In genomic region chr3:147574622-147575021, GRCh38 we compare ENCODE assay signal across 30 cellular contexts.
"Had no signal": no experiment of that assay in that cellular context is flagged by ENCODE, and none has a peak within 500 bp of the region (broad histone marks: within the 10 kb centered on the region; RNA-seq: fewer than 3 reads in every experiment).

No MANE protein-coding gene starts in this region.

- H3K4me1 ChIP-seq: adrenal gland, ascending aorta, breast epithelium, esophagus muscularis mucosa, gastroesophageal sphincter, sigmoid colon, transverse colon had no signal

- H3K9me3 ChIP-seq: adrenal gland, ascending aorta, breast epithelium, esophagus muscularis mucosa, gastroesophageal sphincter, sigmoid colon, transverse colon had no signal

- H3K36me3 ChIP-seq: adrenal gland, ascending aorta, breast epithelium, esophagus muscularis mucosa, gastroesophageal sphincter, sigmoid colon, transverse colon had no signal

- H3K27ac Mint-ChIP-seq: activated B cell treated with CpG ODN at 0.5 μM for 24 hours; activated CD4-positive, alpha-beta T cell treated with anti-CD3 and anti-CD28 coated beads for 36 hours; activated naive CD8-positive, alpha-beta T cell; activated T-cell treated with anti-CD3 and anti-CD28 coated beads, Interleukin-2, amount 50 U/mL, for 24 hours; activated T-helper 2 cell treated with anti-CD3 and anti-CD28 coated beads, Interferon-gamma antibody, Interleukin-2, Interleukin-4, amounts not matched to agents 10 μg/mL and 5 μg/mL and 100 μg/mL, durations not matched to agents 14 hours and 24 hours and 36 hours; memory B cell; nephron; stimulated activated naive B cell treated with anti-CD40 and anti-IgM and Interleukin-4, amounts not matched to agents 10 μg/mL and 1 μg/mL and 100 μg/mL, for 72 hours had no signal

- H3K9me3 Mint-ChIP-seq: activated B cell treated with CpG ODN at 0.5 μM for 24 hours had no signal

- ATAC-seq: activated CD4-positive, alpha-beta T cell treated with anti-CD3 and anti-CD28 coated beads for 36 hours; gastroesophageal sphincter; stimulated activated naive B cell treated with anti-CD40 and anti-IgM and Interleukin-4, amounts not matched to agents 10 μg/mL and 1 μg/mL and 100 μg/mL, for 72 hours had no signal

- H3K4me1 Mint-ChIP-seq: activated B cell treated with CpG ODN at 0.5 μM for 24 hours; activated CD4-positive, alpha-beta T cell treated with anti-CD3 and anti-CD28 coated beads for 36 hours; central memory CD8-positive, alpha-beta T cell; memory B cell; stimulated activated naive B cell treated with anti-CD40 and anti-IgM and Interleukin-4, amounts not matched to agents 10 μg/mL and 1 μg/mL and 100 μg/mL, for 72 hours had no signal

- H3K27ac ChIP-seq: adrenal gland, ascending aorta, breast epithelium, esophagus muscularis mucosa, gastroesophageal sphincter, sigmoid colon, transverse colon had no signal

- H3K27me3 ChIP-seq: adrenal gland, ascending aorta, breast epithelium, esophagus muscularis mucosa, gastroesophageal sphincter, sigmoid colon, transverse colon had no signal

- H3K36me3 Mint-ChIP-seq: activated naive CD8-positive, alpha-beta T cell; memory B cell; stimulated activated naive B cell treated with anti-CD40 and anti-IgM and Interleukin-4, amounts not matched to agents 10 μg/mL and 1 μg/mL and 100 μg/mL, for 72 hours had no signal

- H3K4me3 Mint-ChIP-seq: activated B cell treated with CpG ODN at 0.5 μM for 24 hours; activated CD4-positive, alpha-beta T cell treated with anti-CD3 and anti-CD28 coated beads for 36 hours; activated naive CD8-positive, alpha-beta T cell; activated T-cell treated with anti-CD3 and anti-CD28 coated beads, Interleukin-2, amount 50 U/mL, for 24 hours; central memory CD8-positive, alpha-beta T cell; memory B cell; nephron; stimulated activated naive B cell treated with anti-CD40 and anti-IgM and Interleukin-4, amounts not matched to agents 10 μg/mL and 1 μg/mL and 100 μg/mL, for 72 hours had no signal

- H3K27me3 Mint-ChIP-seq: activated B cell treated with CpG ODN at 0.5 μM for 24 hours; activated CD4-positive, alpha-beta T cell treated with anti-CD3 and anti-CD28 coated beads for 36 hours; activated naive CD8-positive, alpha-beta T cell; activated T-cell treated with anti-CD3 and anti-CD28 coated beads, Interleukin-2, amount 50 U/mL, for 24 hours; central memory CD8-positive, alpha-beta T cell; memory B cell; stimulated activated naive B cell treated with anti-CD40 and anti-IgM and Interleukin-4, amounts not matched to agents 10 μg/mL and 1 μg/mL and 100 μg/mL, for 72 hours had no signal

- H3K4me3 ChIP-seq: adrenal gland, ascending aorta, breast epithelium, esophagus muscularis mucosa, gastroesophageal sphincter, sigmoid colon, transverse colon had no signal

- FAIRE-seq: colon, islet of Langerhans, urothelium cell line had no signal

- DNase-seq: activated B cell treated with CpG ODN at 0.5 μM for 24 hours; activated CD4-positive, alpha-beta T cell treated with anti-CD3 and anti-CD28 coated beads for 36 hours; activated CD4-positive, alpha-beta T cell treated with anti-CD3 and anti-CD28 coated beads, Interleukin-2, amount 50 U/mL, for 4 hours; activated CD8-positive, alpha-beta memory T cell treated with anti-CD3 and anti-CD28 coated beads for 24 hours; activated CD8-positive, alpha-beta memory T cell treated with anti-CD3 and anti-CD28 coated beads, Interleukin-2, amount 50 U/mL, for 4 hours; activated naive CD4-positive, alpha-beta T cell; activated T-cell treated with anti-CD3 and anti-CD28 coated beads, Interleukin-2, amount 50 U/mL, for 24 hours; adrenal gland; head of caudate nucleus; hypothalamus; nucleus accumbens; posterior cingulate gyrus; sigmoid colon; stimulated activated CD4-positive, alpha-beta T cell treated with anti-CD3 and anti-CD28 coated beads, Interleukin-2, amount 100 ng/mL, for 48 hours; stimulated activated CD8-positive, alpha-beta memory T cell treated with anti-CD3 and anti-CD28 coated beads, Interleukin-4, amount 100 ng/mL, for 48 hours; stimulated activated naive B cell treated with anti-CD40 and anti-IgM and Interleukin-4, amounts not matched to agents 10 μg/mL and 1 μg/mL and 100 μg/mL, for 72 hours; T1000; transverse colon had no signal
